Comparison of ENCODE assay signal across 14 cellular contexts in genomic region chr1:80064524-80064923, GRCh38.
"Had no signal": no experiment of that assay in that cellular context is flagged by ENCODE, and none has a peak within 500 bp of the region (broad histone marks: within the 10 kb centered on the region; RNA-seq: fewer than 3 reads in every experiment).

No MANE protein-coding gene starts in this region.

- H3K36me3 Mint-ChIP-seq: activated CD4-positive, alpha-beta memory T cell treated with anti-CD3 and anti-CD28 coated beads for 36 hours; memory B cell; natural killer cell treated with Interleukin-12 subunit alpha and Interleukin-12 subunit beta and Interleukin-15 and Interleukin-18, amount 100 ng/mL, for 72 hours had no signal

- H3K27me3 ChIP-seq: ascending aorta, colonic mucosa, stomach had no signal

- H3K36me3 ChIP-seq: ascending aorta, colonic mucosa, stomach had no signal

- H3K9me3 ChIP-seq: ascending aorta, colonic mucosa, stomach had no signal

- H3K27me3 Mint-ChIP-seq: activated CD4-positive, alpha-beta memory T cell treated with anti-CD3 and anti-CD28 coated beads for 36 hours; memory B cell; natural killer cell treated with Interleukin-12 subunit alpha and Interleukin-12 subunit beta and Interleukin-15 and Interleukin-18, amount 100 ng/mL, for 72 hours had no signal

- H3K27ac ChIP-seq: ascending aorta, colonic mucosa, stomach, VCaP had no signal

- H3K4me3 ChIP-seq: ascending aorta, colonic mucosa, stomach had no signal

- H3K27ac Mint-ChIP-seq: activated CD4-positive, alpha-beta memory T cell treated with anti-CD3 and anti-CD28 coated beads for 36 hours; memory B cell; natural killer cell treated with Interleukin-12 subunit alpha and Interleukin-12 subunit beta and Interleukin-15 and Interleukin-18, amount 100 ng/mL, for 72 hours had no signal

- DNase-seq: activated CD4-positive, alpha-beta memory T cell treated with anti-CD3 and anti-CD28 coated beads for 36 hours; activated T-cell treated with anti-CD3 and anti-CD28 coated beads, Interleukin-2, amount 50 U/mL, for 48 hours; caudate nucleus; colonic mucosa; hippocampal formation; left colon; nucleus accumbens; right cardiac atrium; small intestine; stomach had no signal

- H3K4me3 Mint-ChIP-seq: activated CD4-positive, alpha-beta memory T cell treated with anti-CD3 and anti-CD28 coated beads for 36 hours; memory B cell; natural killer cell treated with Interleukin-12 subunit alpha and Interleukin-12 subunit beta and Interleukin-15 and Interleukin-18, amount 100 ng/mL, for 72 hours had no signal

- H3K9me3 Mint-ChIP-seq: memory B cell had no signal

- H3K4me1 ChIP-seq: ascending aorta, colonic mucosa, stomach had no signal
